In the genomic region with DNA sequence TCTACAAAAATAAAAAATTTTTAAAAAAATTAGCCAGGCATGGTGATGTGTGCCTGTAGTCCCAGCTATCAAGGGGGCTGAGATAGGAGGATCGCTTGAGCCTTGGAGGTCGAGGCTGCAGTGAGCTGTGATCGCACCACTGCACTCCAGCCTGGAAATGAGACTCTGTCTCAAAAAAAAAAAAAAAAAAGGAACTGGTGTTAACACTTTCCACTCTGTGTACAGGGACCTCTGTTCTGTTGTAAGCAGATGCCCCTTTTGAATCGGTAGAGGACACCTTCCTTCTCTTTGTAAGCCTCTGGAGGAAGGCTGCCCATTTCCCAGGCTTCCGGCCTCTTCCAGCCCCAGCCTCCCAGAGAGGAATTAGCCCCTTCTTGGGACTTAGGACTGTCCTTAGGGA, we compare ENCODE assay signal across 25 cellular contexts. TPM values are rescaled to one million over a fixed set of nuclear protein-coding genes. Genes with fewer than 3 reads are reported as not detected.
"Had no signal": no experiment of that assay in that cellular context is flagged by ENCODE, and none has a peak within 500 bp of the region (broad histone marks: within the 10 kb centered on the region; RNA-seq: fewer than 3 reads in every experiment).

No MANE protein-coding gene starts in this region.

- H3K4me3 Mint-ChIP-seq: activated B cell treated with CpG ODN at 0.5 μM for 24 hours; activated CD4-positive, alpha-beta T cell treated with anti-CD3 and anti-CD28 coated beads for 36 hours; activated naive CD8-positive, alpha-beta T cell treated with anti-CD3 and anti-CD28 coated beads for 36 hours; activated T-cell treated with anti-CD3 and anti-CD28 coated beads, Interleukin-2, amount 50 U/mL, for 24 hours; natural killer cell; T-helper 1 cell treated with Interleukin-12 subunit alpha and Interleukin-12 subunit beta and Interleukin-4 antibody, amounts not matched to agents 30 μg/mL and 1 μg/mL, for 36 hours had no signal

- H3K9me3 Mint-ChIP-seq: activated B cell treated with CpG ODN at 0.5 μM for 24 hours; activated naive CD8-positive, alpha-beta T cell treated with anti-CD3 and anti-CD28 coated beads for 36 hours; activated T-cell treated with anti-CD3 and anti-CD28 coated beads, Interleukin-2, amount 50 U/mL, for 24 hours; natural killer cell; T-helper 1 cell treated with Interleukin-12 subunit alpha and Interleukin-12 subunit beta and Interleukin-4 antibody, amounts not matched to agents 30 μg/mL and 1 μg/mL, for 36 hours had no signal

- DNase-seq: activated B cell treated with CpG ODN at 0.5 μM for 24 hours; activated CD4-positive, alpha-beta T cell treated with anti-CD3 and anti-CD28 coated beads for 36 hours; activated CD4-positive, alpha-beta T cell treated with anti-CD3 and anti-CD28 coated beads, Interleukin-2, amount 50 U/mL, for 4 hours; activated CD8-positive, alpha-beta memory T cell treated with anti-CD3 and anti-CD28 coated beads for 24 hours; activated CD8-positive, alpha-beta memory T cell treated with anti-CD3 and anti-CD28 coated beads, Interleukin-2, amount 50 U/mL, for 4 hours; activated naive CD4-positive, alpha-beta T cell treated with Interleukin-2 at 50 U/mL for 16 hours; activated naive CD8-positive, alpha-beta T cell treated with anti-CD3 and anti-CD28 coated beads for 36 hours; activated T-cell treated with anti-CD3 and anti-CD28 coated beads, Interleukin-2, amount 50 U/mL, for 24 hours; cerebellar nuclear complex; cortex of kidney; left ventricle myocardium superior; midbrain; natural killer cell; stimulated activated CD4-positive, alpha-beta T cell treated with anti-CD3 and anti-CD28 coated beads, Interleukin-4, amount 100 ng/mL, for 1 hour; stimulated activated naive CD4-positive, alpha-beta T cell treated with Interleukin-2 at 50 U/mL for 16 hours; uterus had no signal

- H3K36me3 ChIP-seq: uterus had no signal

- ATAC-seq: activated CD4-positive, alpha-beta T cell treated with anti-CD3 and anti-CD28 coated beads for 36 hours; left ventricle myocardium superior; natural killer cell had no signal

- H3K27me3 ChIP-seq: uterus had no signal

- H3K4me1 ChIP-seq: uterus had no signal

- H3K4me1 Mint-ChIP-seq: activated B cell treated with CpG ODN at 0.5 μM for 24 hours, natural killer cell had no signal

- H3K27ac Mint-ChIP-seq: activated B cell treated with CpG ODN at 0.5 μM for 24 hours; activated CD4-positive, alpha-beta T cell treated with anti-CD3 and anti-CD28 coated beads for 36 hours; activated naive CD8-positive, alpha-beta T cell treated with anti-CD3 and anti-CD28 coated beads for 36 hours; activated T-cell treated with anti-CD3 and anti-CD28 coated beads, Interleukin-2, amount 50 U/mL, for 24 hours; natural killer cell; T-helper 1 cell treated with Interleukin-12 subunit alpha and Interleukin-12 subunit beta and Interleukin-4 antibody, amounts not matched to agents 30 μg/mL and 1 μg/mL, for 36 hours had no signal

- H3K36me3 Mint-ChIP-seq: activated naive CD8-positive, alpha-beta T cell treated with anti-CD3 and anti-CD28 coated beads for 36 hours; natural killer cell had no signal

- H3K27me3 Mint-ChIP-seq: activated B cell treated with CpG ODN at 0.5 μM for 24 hours; activated CD4-positive, alpha-beta T cell treated with anti-CD3 and anti-CD28 coated beads for 36 hours; activated naive CD8-positive, alpha-beta T cell treated with anti-CD3 and anti-CD28 coated beads for 36 hours; activated T-cell treated with anti-CD3 and anti-CD28 coated beads, Interleukin-2, amount 50 U/mL, for 24 hours; progenitor cell of endocrine pancreas had no signal

- H3K9me3 ChIP-seq: uterus had no signal

- H3K4me3 ChIP-seq: uterus had no signal

- FAIRE-seq: bronchial epithelial cell, endometrium had no signal

RNA-seq across cellular contexts. Expression of a gene that starts 7.3 kb away (rescaled TPM):
- total RNA-seq: activated B cell treated with CpG ODN at 0.5 μM for 24 hours; activated CD4-positive, alpha-beta T cell treated with anti-CD3 and anti-CD28 coated beads for 36 hours; activated naive CD8-positive, alpha-beta T cell treated with anti-CD3 and anti-CD28 coated beads for 36 hours; fibroblast of lung; left ventricle myocardium superior; natural killer cell; osteocyte had no signal
- polyA plus RNA-seq: fibroblast of lung had no signal

RNA-seq across cellular contexts. Expression of a gene that starts 8.1 kb away (rescaled TPM):
- total RNA-seq: activated B cell treated with CpG ODN at 0.5 μM for 24 hours; activated CD4-positive, alpha-beta T cell treated with anti-CD3 and anti-CD28 coated beads for 36 hours; fibroblast of lung; mammary epithelial cell; osteocyte had no signal
- polyA plus RNA-seq: mammary epithelial cell had no signal

RNA-seq across cellular contexts. Expression of a gene that starts 22.9 kb away (rescaled TPM):
- total RNA-seq: activated B cell treated with CpG ODN at 0.5 μM for 24 hours; activated CD4-positive, alpha-beta T cell treated with anti-CD3 and anti-CD28 coated beads for 36 hours; fibroblast of lung; left ventricle myocardium superior; natural killer cell; osteocyte; subcutaneous adipose tissue had no signal

RNA-seq across cellular contexts. Expression of a gene that starts 44.9 kb away (rescaled TPM):
- total RNA-seq: activated B cell treated with CpG ODN at 0.5 μM for 24 hours; activated CD4-positive, alpha-beta T cell treated with anti-CD3 and anti-CD28 coated beads for 36 hours; activated naive CD8-positive, alpha-beta T cell treated with anti-CD3 and anti-CD28 coated beads for 36 hours; bronchial epithelial cell; epithelial cell of proximal tubule; fibroblast of lung; osteocyte had no signal
- polyA plus RNA-seq: fibroblast of lung had no signal
